Comparison of ENCODE assay signal across 13 cellular contexts in genomic region chr10:13537985-13538384, GRCh38. TPM values are rescaled to one million over a fixed set of nuclear protein-coding genes. Genes with fewer than 3 reads are reported as not detected.
DNase-seq lines count a peak whose midpoint lies in the region; ATAC-seq, FAIRE-seq and TF ChIP-seq lines count a peak whose summit lies in the region.
"Not testable (repeated sequence)": the region's sequence is repeated elsewhere in the genome, so short reads cannot be mapped to it uniquely, and the experiment has no call there.
"Had no signal": no experiment of that assay in that cellular context is flagged by ENCODE, and none has a peak within 500 bp of the region (broad histone marks: within the 10 kb centered on the region; RNA-seq: fewer than 3 reads in every experiment).

No MANE protein-coding gene starts in this region.

- not testable (repeated sequence) for H3K9me3 Mint-ChIP-seq in GM23338, endodermal cell

- TF ChIP-seq RAD21 in K562 (CRISPR knock-in tag; conservative IDR thresholded peaks at IDR 0.05 in 1 of 2, IDR thresholded peaks at IDR 0.05 in 1 of 2) = not testable (repeated sequence)

- TF ChIP-seq POLR2A in K562 (conservative IDR thresholded peaks at IDR 0.05) = not testable (repeated sequence)

- H3K4ac ChIP-seq in mesendoderm (ENCODE audit: low read depth, low read length); trophoblast cell (ENCODE audit: low read depth, low read length): not testable (repeated sequence)

- not testable (repeated sequence) for H4K20me1 ChIP-seq in GM23338 (replicated peaks; ENCODE audit: insufficient read depth); K562 (replicated peaks; ENCODE audit: control insufficient read depth, insufficient read depth, low read length)

- not testable (repeated sequence) for ATAC-seq in GM23338, K562

- FAIRE-seq in K562 (lab: Jason Lieb, UNC) = not testable (repeated sequence)

- TF ChIP-seq CTCF in GM23338 (conservative IDR thresholded peaks at IDR 0.05; ENCODE audit: low read depth in 2 of 2); K562 (IDR thresholded peaks at IDR 0.05 in 2 of 3, conservative IDR thresholded peaks at IDR 0.05 in 1 of 3; ENCODE audit: insufficient read depth in 2 of 3, low read depth in 1 of 3, low read length in 3 of 3); endodermal cell (conservative IDR thresholded peaks at IDR 0.05): not testable (repeated sequence)

- not testable (repeated sequence) for H3K9me2 ChIP-seq in GM23338 (ENCODE audit: insufficient read depth)

- not testable (repeated sequence) for H3K27me3 Mint-ChIP-seq in GM23338 (ENCODE audit: insufficient read depth, low read depth, poor library complexity); endodermal cell (ENCODE audit: insufficient read depth)

- H2AFZ ChIP-seq in GM23338 (peak overlapping the region; percentile 61), K562 (ENCODE audit: low read depth, low read length) (peak overlapping the region; percentile 63; the same call in 1 of the 2 replicates)
- H2AFZ ChIP-seq in trophoblast cell (ENCODE audit: insufficient read depth, low read length, poor library complexity) = not testable (repeated sequence)

- H3K18ac ChIP-seq in mesendoderm (ENCODE audit: low read length); trophoblast cell (ENCODE audit: low read length): not testable (repeated sequence)

- H3K4me1 ChIP-seq in GM23338 (ENCODE audit: insufficient read depth) (peaks cover 13% of the 10 kb centered on the region; the same call in 1 of the 2 replicates), trophoblast cell (ENCODE audit: control insufficient read depth in 1 of 2, insufficient read depth in 2 of 2, low read length in 2 of 2) (peaks cover 11 to 18% of the 10 kb centered on the region in 2 experiments)
- not testable (repeated sequence) for H3K4me1 ChIP-seq in K562 (replicated peaks in 1 of 2; ENCODE audit: control insufficient read depth in 2 of 2, insufficient read depth in 2 of 2, low read length in 2 of 2); endodermal cell (ENCODE audit: control insufficient read depth, insufficient read depth, low read length); mesendoderm (ENCODE audit: control insufficient read depth, low read depth, low read length)

- not testable (repeated sequence) for H4K5ac ChIP-seq in mesendoderm (ENCODE audit: low read length)

- not testable (repeated sequence) for BruUV-seq in K562 (replicated peaks; lab: Mats Ljungman, UMichigan)

- H3K4me1 Mint-ChIP-seq in GM23338, endodermal cell: not testable (repeated sequence)

- DNase-seq in GM23338 (ENCODE audit: low spot score) (peak; percentile 18), MV-4-11 (lab: John Stamatoyannopoulos, UW) (peak; percentile 32), mesendoderm (peak; percentile 22), trophoblast cell (peak; percentile 73 to 87)
- not testable (repeated sequence) for DNase-seq in K562 (ENCODE audit: extremely low read depth in 1 of 4, low spot score in 3 of 4); endodermal cell

- H4K91ac ChIP-seq in trophoblast cell (ENCODE audit: low read depth, low read length) = not testable (repeated sequence)

- H3K27ac ChIP-seq in GM23338 (ENCODE audit: low read depth); K562 (ENCODE audit: extremely low read depth, low read depth, low read length); endodermal cell (ENCODE audit: low read depth, low read length); mesendoderm (ENCODE audit: low read depth, low read length); trophoblast cell (ENCODE audit: low read depth, low read length): not testable (repeated sequence)

- not testable (repeated sequence) for H3K9me1 ChIP-seq in K562 (ENCODE audit: control insufficient read depth, insufficient read depth, low read length)

- not testable (repeated sequence) for H4K8ac ChIP-seq in mesendoderm (ENCODE audit: low read depth, low read length); trophoblast cell (ENCODE audit: low read depth, low read length)

- POLR2A ChIA-PET in K562 (lab: Yijun Ruan, JAX) = not testable (repeated sequence)

- H3K27me3 ChIP-seq in GM23338 (ENCODE audit: insufficient read depth); mesendoderm (ENCODE audit: insufficient read depth, low read length, poor library complexity); trophoblast cell (ENCODE audit: insufficient read depth, low read length): not testable (repeated sequence)
- H3K27me3 ChIP-seq in K562 (ENCODE audit: control insufficient read depth in 2 of 2, insufficient read depth in 2 of 2, low read length in 2 of 2) = peaks cover 24 to 28% of the 10 kb centered on the region in 2 experiments
- peaks cover 10% of the 10 kb centered on the region for H3K27me3 ChIP-seq in endodermal cell (ENCODE audit: control insufficient read depth, insufficient read depth, low read length, poor library complexity, severe bottlenecking)

- not testable (repeated sequence) for H3K14ac ChIP-seq in trophoblast cell (ENCODE audit: low read length)

- WGBS in K562 (ENCODE audit: insufficient coverage, low coverage, missing lambda C conversion rate) = 7% methylated on average over 9 of the region's 9 CpGs
- WGBS in endodermal cell (ENCODE audit: insufficient coverage in 1 of 2, insufficient read length in 1 of 2), 2 experiments = 92 to 93% methylated on average over 9 of the region's 9 CpGs
- WGBS in mesendoderm (ENCODE audit: extremely low coverage, insufficient coverage, low lambda C conversion rate) = no CpG with 5 or more reads among the region's 9 CpGs
- no CpG with 5 or more reads among the region's 9 CpGs for WGBS in trophoblast cell (ENCODE audit: extremely low coverage, insufficient coverage, insufficient read length)

- H2BK12ac ChIP-seq in trophoblast cell (ENCODE audit: low read length) = not testable (repeated sequence)

- CTCF ChIA-PET in K562 (lab: Yijun Ruan, JAX; ENCODE audit: low intra/inter-chr PET ratio) = not testable (repeated sequence)

- intact Hi-C loops in K562 (cut with micrococcal nuclease) = loop anchor here (10.0 kb wide), 1 partner anchor 433 kb away; the partner anchor contains the start of gene OPTN

- not testable (repeated sequence) for TF ChIP-seq EP300 in K562 (IDR thresholded peaks at IDR 0.05; ENCODE audit: low read length)

- not testable (repeated sequence) for H2BK120ac ChIP-seq in mesendoderm (ENCODE audit: low read depth, low read length); trophoblast cell (ENCODE audit: insufficient read depth, low read length, poor library complexity)

- H4K12ac ChIP-seq in trophoblast cell (ENCODE audit: low read depth, low read length) = not testable (repeated sequence)

- H3K4me3 Mint-ChIP-seq in GM23338, endodermal cell: not testable (repeated sequence)

- not testable (repeated sequence) for H3K9ac ChIP-seq in K562 (ENCODE audit: insufficient read depth in 1 of 2, low read depth in 2 of 2, low read length in 2 of 2); endodermal cell (ENCODE audit: extremely low read depth, low read length, poor library complexity, severe bottlenecking); mesendoderm (ENCODE audit: low read length); trophoblast cell (ENCODE audit: low read length)

- not testable (repeated sequence) for H3K56ac ChIP-seq in mesendoderm (ENCODE audit: low read length)

- not testable (repeated sequence) for H2BK15ac ChIP-seq in mesendoderm (replicated peaks; ENCODE audit: low read depth)

- H3K79me2 ChIP-seq in GM23338 (replicated peaks; ENCODE audit: insufficient read depth); K562 (ENCODE audit: control insufficient read depth, insufficient read depth, low read length); mesendoderm (ENCODE audit: control insufficient read depth, insufficient read depth, low read length); trophoblast cell (ENCODE audit: control insufficient read depth, insufficient read depth, low read length, poor library complexity): not testable (repeated sequence)

- H3K79me1 ChIP-seq in mesendoderm (ENCODE audit: low read length); trophoblast cell (ENCODE audit: low read length): not testable (repeated sequence)

- H3F3A ChIP-seq in GM23338 (replicated peaks; ENCODE audit: low read depth) = not testable (repeated sequence)

- not testable (repeated sequence) for H3K9me3 ChIP-seq in K562 (replicated peaks; ENCODE audit: control insufficient read depth, insufficient read depth, low read depth, low read length); endodermal cell (ENCODE audit: control insufficient read depth, low read length); trophoblast cell (ENCODE audit: insufficient read depth, low read depth, low read length)

- H3K4me2 ChIP-seq in GM23338; mesendoderm (ENCODE audit: low read length); trophoblast cell (ENCODE audit: low read length): not testable (repeated sequence)
- H3K4me2 ChIP-seq in K562 (ENCODE audit: insufficient read depth, low read length) = peak overlapping the region; percentile 68

- H3K36me3 Mint-ChIP-seq in GM23338 (ENCODE audit: low read depth); endodermal cell (ENCODE audit: low read depth): not testable (repeated sequence)

- H2BK5ac ChIP-seq in mesendoderm (ENCODE audit: low read length); trophoblast cell (ENCODE audit: low read depth, low read length, poor library complexity): not testable (repeated sequence)

- H3K36me3 ChIP-seq in GM23338 (ENCODE audit: insufficient read depth); K562 (ENCODE audit: control insufficient read depth, insufficient read depth, low read length); endodermal cell (ENCODE audit: control insufficient read depth, insufficient read depth, low read length); mesendoderm (ENCODE audit: control insufficient read depth, insufficient read depth, low read length); trophoblast cell (ENCODE audit: control insufficient read depth in 1 of 2, insufficient read depth in 2 of 2, low read length in 2 of 2): not testable (repeated sequence)

- H3K4me3 ChIP-seq in GM23338; K562; endodermal cell (ENCODE audit: low read length); mesendoderm (ENCODE audit: low read length); trophoblast cell (ENCODE audit: low read depth, low read length): not testable (repeated sequence)

- in situ Hi-C loops in K562 (cut with MboI) = not testable (repeated sequence)

- H3K23ac ChIP-seq in mesendoderm (ENCODE audit: low read length); trophoblast cell (ENCODE audit: low read length): not testable (repeated sequence)

- H3K27ac Mint-ChIP-seq in GM23338 = not testable (repeated sequence)
- peak overlapping the region; percentile 52 for H3K27ac Mint-ChIP-seq in endodermal cell

- not testable (repeated sequence) for H2AK5ac ChIP-seq in mesendoderm (ENCODE audit: low read length); trophoblast cell (ENCODE audit: low read length)

RNA-seq across cellular contexts. Expression of gene BEND7, which starts 9.2 kb away (rescaled TPM):
- 6.0 and 9.6 TPM in 2 replicates for total RNA-seq in GM23338 (2014; rRNA removed; shearing (Covaris generic))
- 3.1 and 3.7 TPM in 2 replicates for polyA plus RNA-seq in GM23338 (2016; fragmentation: Nextera tagmentation; extraction: Ambion mirVana)
- total RNA-seq in K562 (2011; cell fraction: chromatin; rRNA removed; ENCODE audit: low replicate concordance) = 6.0 and 13.1 TPM in 2 replicates
- total RNA-seq in K562 (2011; cell fraction: nucleolus; rRNA removed) = 3.0 and 3.8 TPM in 2 replicates
- total RNA-seq in K562 (2011; cell fraction: nucleoplasm; rRNA removed) = 6.7 and 10.2 TPM in 2 replicates
- 5.0 and 6.3 TPM in 2 replicates for total RNA-seq in K562 (2014; rRNA removed)
- total RNA-seq in K562 (2014; rRNA removed; fragmentation: Illumina TruSeq; extraction: Trizol) = 6.1 and 8.4 TPM in 2 replicates
- total RNA-seq in K562 (2015; rRNA removed; fragmentation: Illumina TruSeq; extraction: Trizol) = 5.2 and 6.0 TPM in 2 replicates
- 8.2 and 10.1 TPM in 2 replicates for total RNA-seq in K562 (2021)
- polyA plus RNA-seq in K562 (2011; rRNA removed) = 4.8 and 5.6 TPM in 2 replicates
- 1.3 and 3.4 TPM in 2 replicates for polyA plus RNA-seq in K562 (2011; cell fraction: cytosol; rRNA removed)
- 5.5 and 8.9 TPM in 2 replicates for polyA plus RNA-seq in K562 (2011; cell fraction: nucleus; rRNA removed)
- polyA plus RNA-seq in K562 (2012) = 5.3 and 7.1 TPM in 2 replicates
- polyA plus RNA-seq in K562 (2014; fragmentation: Illumina TruSeq; extraction: Trizol) = 6.6 and 11.4 TPM in 2 replicates
- polyA plus RNA-seq in K562 (2014; fragmentation: Nextera tagmentation; extraction: Ambion mirVana) = 1 to 10 TPM; 1.3 to 1.8 TPM
- polyA plus RNA-seq in K562 (2014; rRNA removed) = 3.2 and 12.2 TPM in 2 replicates
- 4.4 and 6.1 TPM in 2 replicates for polyA minus RNA-seq in K562 (2011; rRNA and poly(A)+ RNA removed)
- 2.9 and 3.3 TPM in 2 replicates for polyA minus RNA-seq in K562 (2011; cell fraction: cytosol; rRNA and poly(A)+ RNA removed)
- polyA minus RNA-seq in K562 (2011; cell fraction: nucleus; rRNA and poly(A)+ RNA removed) = 1.9 and 4.3 TPM in 2 replicates
- total RNA-seq in endodermal cell = 1 to 10 TPM; 5.3 to 5.7 TPM
- 14.5 TPM for polyA plus RNA-seq in endodermal cell (2013, experiment 1 of 2)
- 14.8 TPM for polyA plus RNA-seq in endodermal cell (2013, experiment 2 of 2)
- 4.3 TPM for polyA plus RNA-seq in mesendoderm (2013, experiment 1 of 2)
- 4.6 TPM for polyA plus RNA-seq in mesendoderm (2013, experiment 2 of 2)
- 25.8 and 27.4 TPM in 2 replicates for polyA plus RNA-seq in trophoblast cell (2013)
- total RNA-seq: B cell; CD4-positive, alpha-beta memory T cell; CD4-positive, alpha-beta T cell; CD8-positive, alpha-beta memory T cell; CD8-positive, alpha-beta T cell had no signal
- polyA plus RNA-seq: CD14-positive monocyte; CD4-positive, alpha-beta memory T cell; CD4-positive, CD25-positive, alpha-beta regulatory T cell; CD8-positive, alpha-beta memory T cell had no signal

RNA-seq across cellular contexts. Expression of gene PRPF18, which starts 48.8 kb away (rescaled TPM):
- total RNA-seq in GM23338 (2014; rRNA removed; shearing (Covaris generic)) = 13.5 and 17.2 TPM in 2 replicates
- polyA plus RNA-seq in GM23338 (2016; fragmentation: Nextera tagmentation; extraction: Ambion mirVana) (12.4 and 15.1 TPM in 2 replicates), K562 (2011; rRNA removed) (10.3 and 15.7 TPM in 2 replicates), K562 (2014; fragmentation: Illumina TruSeq; extraction: Trizol) (20.5 and 25.9 TPM in 2 replicates), K562 (2014; fragmentation: Nextera tagmentation; extraction: Ambion mirVana) (10 to 100 TPM; 19.6 to 26.6 TPM), K562 (2014; rRNA removed) (16.8 and 22.4 TPM in 2 replicates)
- total RNA-seq in K562 (2011; cell fraction: chromatin; rRNA removed; ENCODE audit: low replicate concordance) = 16.6 and 64.6 TPM in 2 replicates
- total RNA-seq in K562 (2011; cell fraction: nucleolus; rRNA removed) = 6.8 and 10.3 TPM in 2 replicates
- total RNA-seq in K562 (2011; cell fraction: nucleoplasm; rRNA removed) = 15.2 and 18.3 TPM in 2 replicates
- total RNA-seq in K562 (2014; rRNA removed) (16.9 and 23.1 TPM in 2 replicates), K562 (2014; rRNA removed; fragmentation: Illumina TruSeq; extraction: Trizol) (26.4 and 30.3 TPM in 2 replicates), K562 (2015; rRNA removed; fragmentation: Illumina TruSeq; extraction: Trizol) (25.7 and 30.6 TPM in 2 replicates), K562 (2021) (14.0 and 14.8 TPM in 2 replicates), endodermal cell (10 to 100 TPM; 19.1 to 20.4 TPM)
- polyA plus RNA-seq in K562 (2011; cell fraction: cytosol; rRNA removed) = 2.7 and 5.6 TPM in 2 replicates
- 5.1 and 6.3 TPM in 2 replicates for polyA plus RNA-seq in K562 (2011; cell fraction: nucleus; rRNA removed)
- 11.2 and 15.1 TPM in 2 replicates for polyA plus RNA-seq in K562 (2012)
- polyA minus RNA-seq in K562 (2011; rRNA and poly(A)+ RNA removed) = 19.2 and 22.2 TPM in 2 replicates
- polyA minus RNA-seq in K562 (2011; cell fraction: cytosol; rRNA and poly(A)+ RNA removed) = 3.5 and 6.4 TPM in 2 replicates
- 9.3 and 25.3 TPM in 2 replicates for polyA minus RNA-seq in K562 (2011; cell fraction: nucleus; rRNA and poly(A)+ RNA removed)
- polyA plus RNA-seq in endodermal cell (2013, experiment 1 of 2) = 18.0 TPM
- 19.6 TPM for polyA plus RNA-seq in endodermal cell (2013, experiment 2 of 2)
- polyA plus RNA-seq in mesendoderm (2013, experiment 1 of 2) = 16.0 TPM
- polyA plus RNA-seq in mesendoderm (2013, experiment 2 of 2) = 16.7 TPM
- 17.3 and 19.2 TPM in 2 replicates for polyA plus RNA-seq in trophoblast cell (2013)
